11 cellular contexts compared by ENCODE assay signal in genomic region chr10:21978191-21978862, GRCh38. TPM values are rescaled to one million over a fixed set of nuclear protein-coding genes. Genes with fewer than 3 reads are reported as not detected.
DNase-seq lines count a peak whose midpoint lies in the region; ATAC-seq, FAIRE-seq and TF ChIP-seq lines count a peak whose summit lies in the region.
"Had no signal": no experiment of that assay in that cellular context is flagged by ENCODE, and none has a peak within 500 bp of the region (broad histone marks: within the 10 kb centered on the region; RNA-seq: fewer than 3 reads in every experiment).

No MANE protein-coding gene starts in this region.

- no peak overlapping the region for H3K27ac Mint-ChIP-seq in glutamatergic neuron (ENCODE audit: unreplicated experiment)

- FAIRE-seq in bronchial epithelial cell (lab: Jason Lieb, UNC), result no peak

- ATAC-seq in GM21447 (IDR thresholded peaks at IDR 0.05; ENCODE audit: unreplicated experiment) (no peak), HG02970 (IDR thresholded peaks at IDR 0.05; ENCODE audit: low FRiP score, unreplicated experiment) (no peak)

- no peaks in the 10 kb centered on the region for H3K36me3 Mint-ChIP-seq in glutamatergic neuron (ENCODE audit: unreplicated experiment)

- no peaks in the 10 kb centered on the region for H3K9me3 Mint-ChIP-seq in glutamatergic neuron (ENCODE audit: unreplicated experiment)

- no peaks in the 10 kb centered on the region for H3K36me3 ChIP-seq in bronchial epithelial cell (ENCODE audit: control insufficient read depth, insufficient read depth, low read length)

- peak; percentile 19 for DNase-seq in DMS53 treated with DMSO at 0.1 percent for 48 hours (lab: John Stamatoyannopoulos, UW; ENCODE audit: unreplicated experiment)
- peak; percentile 28 for DNase-seq in LHCN-M2 (ENCODE audit: low read depth)
- peak; percentile 64 for DNase-seq in bronchial epithelial cell (ENCODE audit: low read depth)
- DNase-seq in kidney glomerular epithelial cell (lab: John Stamatoyannopoulos, UW), result peak; percentile 18
- DNase-seq in glutamatergic neuron, result no peak
- DNase-seq in OCI-M1 (lab: John Stamatoyannopoulos, UW), result no peak
- DNase-seq: activated CD4-positive, alpha-beta T cell treated with anti-CD3 and anti-CD28 coated beads for 4 hours; central memory CD4-positive, alpha-beta T cell; NCI-H1694 treated with DMSO at 0.1 percent for 48 hours had no signal

- peaks cover 8% of the 10 kb centered on the region for H3K4me1 Mint-ChIP-seq in glutamatergic neuron (ENCODE audit: low read depth, unreplicated experiment)

- H3K4me3 ChIP-seq in bronchial epithelial cell (ENCODE audit: low read depth, low read length), result no peak overlapping the region

- no peak overlapping the region for H3K4me3 Mint-ChIP-seq in glutamatergic neuron (ENCODE audit: unreplicated experiment)

- H3K27me3 Mint-ChIP-seq in glutamatergic neuron (ENCODE audit: unreplicated experiment), result no peaks in the 10 kb centered on the region

- TF ChIP-seq CTCF in bronchial epithelial cell (IDR thresholded peaks at IDR 0.05; ENCODE audit: insufficient read depth, low read length, severe bottlenecking) (no peak), glutamatergic neuron (IDR thresholded peaks at IDR 0.05; ENCODE audit: partially characterized antibody, unreplicated experiment) (no peak)

- H3K27me3 ChIP-seq in bronchial epithelial cell (ENCODE audit: control insufficient read depth, insufficient read depth, low read length), result no peaks in the 10 kb centered on the region

RNA-seq across cellular contexts. Expression of gene DNAJC1, which starts 25.2 kb away (rescaled TPM):
- total RNA-seq in LHCN-M2 (2014; rRNA removed), result 23.4 and 35.8 TPM in 2 replicates
- 11.9 TPM for polyA plus RNA-seq in LHCN-M2 (2012)
- 81.6 and 83.1 TPM in 2 replicates for total RNA-seq in bronchial epithelial cell
- total RNA-seq in glutamatergic neuron (ENCODE audit: unreplicated experiment), result 4.3 TPM

Comparison
In these comparisons a context has a peak if more than half of its experiments do, and no peak if none do; other contexts are left out.
1. DNase-seq: peak in DMS53 treated with DMSO at 0.1 percent for 48 hours (single experiment), LHCN-M2 (single experiment), bronchial epithelial cell (single experiment) and kidney glomerular epithelial cell (single experiment); none in glutamatergic neuron (single experiment) and OCI-M1 (single experiment).